1 cellular context compared by ENCODE assay signal in the genomic region with DNA sequence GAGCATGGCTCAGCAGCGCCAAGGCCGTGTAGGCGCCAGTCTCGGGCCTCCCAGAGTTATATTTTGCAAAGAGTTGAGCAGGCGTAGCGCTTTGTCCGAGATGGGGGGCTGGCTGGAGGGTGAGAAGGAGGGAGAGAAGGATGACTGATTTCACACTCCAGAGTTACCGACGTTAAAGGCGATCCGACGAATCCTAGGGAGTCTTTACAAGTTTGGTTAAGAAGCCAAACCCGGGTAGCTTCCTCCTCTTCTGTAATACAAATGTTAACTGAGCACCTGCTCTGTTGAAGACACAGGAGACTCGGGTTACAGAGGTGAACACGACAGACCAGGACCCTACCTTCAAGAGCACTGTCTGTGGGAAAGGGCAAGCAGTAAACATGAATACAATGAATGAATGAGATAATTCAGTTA.
TF ChIP-seq lines count a peak whose summit lies in the region.

No MANE protein-coding gene starts in this region.

TF ChIP-seq in K562, 482 proteins besides CTCF, POLR2A, EP300 and RAD21 (continued from another document and continues in another):
- TF ChIP-seq RUNX1 (IDR thresholded peaks at IDR 0.05; ENCODE audit: low read depth) (no peak), BRD9 (IDR thresholded peaks at IDR 0.05; ENCODE audit: low read depth, partially characterized antibody) (no peak), TGIF2 (CRISPR knock-in tag; IDR thresholded peaks at IDR 0.05) (0 out of 2 replicates have a peak, but pooled peaks have one; percentile 62), ZNF121 (CRISPR knock-in tag; conservative IDR thresholded peaks at IDR 0.05) (no peak), ZFPM2 (CRISPR knock-in tag; IDR thresholded peaks at IDR 0.05) (no peak), ZZZ3 (IDR thresholded peaks at IDR 0.05) (no peak), HMGN3 (IDR thresholded peaks at IDR 0.05; ENCODE audit: borderline replicate concordance, extremely low read depth, insufficient read length, low read depth, low read length) (no peak), ZFX (CRISPR knock-in tag; IDR thresholded peaks at IDR 0.05) (peak; percentile 6; the same call in 1 of the 2 replicates), RBM34 (IDR thresholded peaks at IDR 0.05; ENCODE audit: borderline replicate concordance, insufficient read depth, low read length) (no peak), KLF13 (tag; IDR thresholded peaks at IDR 0.05; ENCODE audit: borderline replicate concordance, low read depth) (no peak), HDAC1 (IDR thresholded peaks at IDR 0.05) (peak in 1 of 2 experiments; percentile 38; a peak in 2 of 4 replicates), CREB1 (IDR thresholded peaks at IDR 0.05) (no peak), CREB1 (CRISPR knock-in tag; IDR thresholded peaks at IDR 0.05) (no peak), KLF1 (tag; IDR thresholded peaks at IDR 0.05) (no peak), ZNF12 (CRISPR knock-in tag; IDR thresholded peaks at IDR 0.05) (no peak), ZNF696 (CRISPR knock-in tag; conservative IDR thresholded peaks at IDR 0.05) (no peak), ZNF175 (CRISPR knock-in tag; IDR thresholded peaks at IDR 0.05; ENCODE audit: low read depth) (no peak), U2AF1 (optimal IDR thresholded peaks at IDR 0.05; ENCODE audit: low read depth, low read length) (no peak), ZBTB1 (CRISPR knock-in tag; IDR thresholded peaks at IDR 0.05; ENCODE audit: borderline replicate concordance, low read depth) (no peak), ZNF232 (CRISPR knock-in tag; IDR thresholded peaks at IDR 0.05) (no peak), BRF1 (IDR thresholded peaks at IDR 0.05; ENCODE audit: borderline replicate concordance, extremely low read depth, insufficient read length) (no peak), ZNF445 (CRISPR knock-in tag; IDR thresholded peaks at IDR 0.05; ENCODE audit: low read depth) (no peak), RBM22 (IDR thresholded peaks at IDR 0.05; ENCODE audit: low read depth, low read length, poor library complexity, severe bottlenecking) (no peak), FOXP4 (CRISPR knock-in tag; IDR thresholded peaks at IDR 0.05; ENCODE audit: borderline replicate concordance) (no peak), RCOR1 (IDR thresholded peaks at IDR 0.05; ENCODE audit: borderline replicate concordance in 1 of 2, low read depth in 2 of 2, low read length in 2 of 2) (no peak), MBD1 (CRISPR knock-in tag; IDR thresholded peaks at IDR 0.05) (no peak), ETV5 (CRISPR knock-in tag; IDR thresholded peaks at IDR 0.05; ENCODE audit: low read depth) (no peak), PHB2 (IDR thresholded peaks at IDR 0.05; ENCODE audit: low read depth) (no peak), HDAC2 (IDR thresholded peaks at IDR 0.05) (no peak), FOXM1 (IDR thresholded peaks at IDR 0.05; ENCODE audit: low read depth) (no peak), FOXM1 (CRISPR knock-in tag; IDR thresholded peaks at IDR 0.05; ENCODE audit: low read depth) (no peak), GATAD2B (IDR thresholded peaks at IDR 0.05; ENCODE audit: borderline replicate concordance) (no peak), ZNF212 (CRISPR knock-in tag; IDR thresholded peaks at IDR 0.05) (no peak), XRCC3 (IDR thresholded peaks at IDR 0.05) (no peak), PHTF2 (CRISPR knock-in tag; IDR thresholded peaks at IDR 0.05) (no peak), CREM (IDR thresholded peaks at IDR 0.05; ENCODE audit: low read depth) (no peak), PHF20 (IDR thresholded peaks at IDR 0.05; ENCODE audit: partially characterized antibody) (no peak), ZNF239 (CRISPR knock-in tag; IDR thresholded peaks at IDR 0.05) (no peak), GTF2E2 (tag; IDR thresholded peaks at IDR 0.05) (no peak), GATAD2A (IDR thresholded peaks at IDR 0.05) (no peak), ERF (CRISPR knock-in tag; IDR thresholded peaks at IDR 0.05) (no peak), DPF2 (IDR thresholded peaks at IDR 0.05) (no peak)
- TF ChIP-seq, protein P1, sequence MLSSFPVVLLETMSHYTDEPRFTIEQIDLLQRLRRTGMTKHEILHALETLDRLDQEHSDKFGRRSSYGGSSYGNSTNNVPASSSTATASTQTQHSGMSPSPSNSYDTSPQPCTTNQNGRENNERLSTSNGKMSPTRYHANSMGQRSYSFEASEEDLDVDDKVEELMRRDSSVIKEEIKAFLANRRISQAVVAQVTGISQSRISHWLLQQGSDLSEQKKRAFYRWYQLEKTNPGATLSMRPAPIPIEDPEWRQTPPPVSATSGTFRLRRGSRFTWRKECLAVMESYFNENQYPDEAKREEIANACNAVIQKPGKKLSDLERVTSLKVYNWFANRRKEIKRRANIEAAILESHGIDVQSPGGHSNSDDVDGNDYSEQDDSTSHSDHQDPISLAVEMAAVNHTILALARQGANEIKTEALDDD (IDR thresholded peaks at IDR 0.05) = 0 out of 2 replicates have a peak, but pooled peaks have one; percentile 8
- TF ChIP-seq, protein P2, sequence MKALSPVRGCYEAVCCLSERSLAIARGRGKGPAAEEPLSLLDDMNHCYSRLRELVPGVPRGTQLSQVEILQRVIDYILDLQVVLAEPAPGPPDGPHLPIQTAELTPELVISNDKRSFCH (CRISPR knock-in tag; IDR thresholded peaks at IDR 0.05) = no peak
- TF ChIP-seq, protein P2 (tag; IDR thresholded peaks at IDR 0.05) = no peak
- TF ChIP-seq, protein P3, sequence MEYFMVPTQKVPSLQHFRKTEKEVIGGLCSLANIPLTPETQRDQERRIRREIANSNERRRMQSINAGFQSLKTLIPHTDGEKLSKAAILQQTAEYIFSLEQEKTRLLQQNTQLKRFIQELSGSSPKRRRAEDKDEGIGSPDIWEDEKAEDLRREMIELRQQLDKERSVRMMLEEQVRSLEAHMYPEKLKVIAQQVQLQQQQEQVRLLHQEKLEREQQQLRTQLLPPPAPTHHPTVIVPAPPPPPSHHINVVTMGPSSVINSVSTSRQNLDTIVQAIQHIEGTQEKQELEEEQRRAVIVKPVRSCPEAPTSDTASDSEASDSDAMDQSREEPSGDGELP (CRISPR knock-in tag; IDR thresholded peaks at IDR 0.05; ENCODE audit: borderline replicate concordance) = peak; percentile 18; the same call in 1 of the 2 replicates
- TF ChIP-seq, protein P4, sequence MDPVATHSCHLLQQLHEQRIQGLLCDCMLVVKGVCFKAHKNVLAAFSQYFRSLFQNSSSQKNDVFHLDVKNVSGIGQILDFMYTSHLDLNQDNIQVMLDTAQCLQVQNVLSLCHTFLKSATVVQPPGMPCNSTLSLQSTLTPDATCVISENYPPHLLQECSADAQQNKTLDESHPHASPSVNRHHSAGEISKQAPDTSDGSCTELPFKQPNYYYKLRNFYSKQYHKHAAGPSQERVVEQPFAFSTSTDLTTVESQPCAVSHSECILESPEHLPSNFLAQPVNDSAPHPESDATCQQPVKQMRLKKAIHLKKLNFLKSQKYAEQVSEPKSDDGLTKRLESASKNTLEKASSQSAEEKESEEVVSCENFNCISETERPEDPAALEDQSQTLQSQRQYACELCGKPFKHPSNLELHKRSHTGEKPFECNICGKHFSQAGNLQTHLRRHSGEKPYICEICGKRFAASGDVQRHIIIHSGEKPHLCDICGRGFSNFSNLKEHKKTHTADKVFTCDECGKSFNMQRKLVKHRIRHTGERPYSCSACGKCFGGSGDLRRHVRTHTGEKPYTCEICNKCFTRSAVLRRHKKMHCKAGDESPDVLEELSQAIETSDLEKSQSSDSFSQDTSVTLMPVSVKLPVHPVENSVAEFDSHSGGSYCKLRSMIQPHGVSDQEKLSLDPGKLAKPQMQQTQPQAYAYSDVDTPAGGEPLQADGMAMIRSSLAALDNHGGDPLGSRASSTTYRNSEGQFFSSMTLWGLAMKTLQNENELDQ (CRISPR knock-in tag; IDR thresholded peaks at IDR 0.05; ENCODE audit: borderline replicate concordance) = no peak
- TF ChIP-seq, protein P5, sequence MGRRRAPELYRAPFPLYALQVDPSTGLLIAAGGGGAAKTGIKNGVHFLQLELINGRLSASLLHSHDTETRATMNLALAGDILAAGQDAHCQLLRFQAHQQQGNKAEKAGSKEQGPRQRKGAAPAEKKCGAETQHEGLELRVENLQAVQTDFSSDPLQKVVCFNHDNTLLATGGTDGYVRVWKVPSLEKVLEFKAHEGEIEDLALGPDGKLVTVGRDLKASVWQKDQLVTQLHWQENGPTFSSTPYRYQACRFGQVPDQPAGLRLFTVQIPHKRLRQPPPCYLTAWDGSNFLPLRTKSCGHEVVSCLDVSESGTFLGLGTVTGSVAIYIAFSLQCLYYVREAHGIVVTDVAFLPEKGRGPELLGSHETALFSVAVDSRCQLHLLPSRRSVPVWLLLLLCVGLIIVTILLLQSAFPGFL (CRISPR knock-in tag; IDR thresholded peaks at IDR 0.05) = 0 out of 2 replicates have a peak, but pooled peaks have one; percentile 91
- TF ChIP-seq, protein P6, sequence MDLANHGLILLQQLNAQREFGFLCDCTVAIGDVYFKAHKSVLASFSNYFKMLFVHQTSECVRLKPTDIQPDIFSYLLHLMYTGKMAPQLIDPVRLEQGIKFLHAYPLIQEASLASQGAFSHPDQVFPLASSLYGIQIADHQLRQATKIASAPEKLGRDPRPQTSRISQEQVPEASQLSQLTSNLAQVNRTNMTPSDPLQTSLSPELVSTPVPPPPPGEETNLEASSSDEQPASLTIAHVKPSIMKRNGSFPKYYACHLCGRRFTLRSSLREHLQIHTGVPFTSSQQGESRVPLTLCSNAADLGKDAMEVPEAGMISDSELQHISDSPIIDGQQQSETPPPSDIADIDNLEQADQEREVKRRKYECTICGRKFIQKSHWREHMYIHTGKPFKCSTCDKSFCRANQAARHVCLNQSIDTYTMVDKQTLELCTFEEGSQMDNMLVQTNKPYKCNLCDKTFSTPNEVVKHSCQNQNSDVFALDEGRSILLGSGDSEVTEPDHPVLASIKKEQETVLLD (IDR thresholded peaks at IDR 0.05) = no peak
- TF ChIP-seq, protein P7, sequence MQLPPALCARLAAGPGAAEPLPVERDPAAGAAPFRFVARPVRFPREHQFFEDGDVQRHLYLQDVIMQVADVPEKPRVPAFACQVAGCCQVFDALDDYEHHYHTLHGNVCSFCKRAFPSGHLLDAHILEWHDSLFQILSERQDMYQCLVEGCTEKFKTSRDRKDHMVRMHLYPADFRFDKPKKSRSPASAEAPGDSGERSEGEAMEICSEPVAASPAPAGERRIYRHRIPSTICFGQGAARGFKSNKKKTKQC (CRISPR knock-in tag; IDR thresholded peaks at IDR 0.05) = no peak
- TF ChIP-seq, protein P8, sequence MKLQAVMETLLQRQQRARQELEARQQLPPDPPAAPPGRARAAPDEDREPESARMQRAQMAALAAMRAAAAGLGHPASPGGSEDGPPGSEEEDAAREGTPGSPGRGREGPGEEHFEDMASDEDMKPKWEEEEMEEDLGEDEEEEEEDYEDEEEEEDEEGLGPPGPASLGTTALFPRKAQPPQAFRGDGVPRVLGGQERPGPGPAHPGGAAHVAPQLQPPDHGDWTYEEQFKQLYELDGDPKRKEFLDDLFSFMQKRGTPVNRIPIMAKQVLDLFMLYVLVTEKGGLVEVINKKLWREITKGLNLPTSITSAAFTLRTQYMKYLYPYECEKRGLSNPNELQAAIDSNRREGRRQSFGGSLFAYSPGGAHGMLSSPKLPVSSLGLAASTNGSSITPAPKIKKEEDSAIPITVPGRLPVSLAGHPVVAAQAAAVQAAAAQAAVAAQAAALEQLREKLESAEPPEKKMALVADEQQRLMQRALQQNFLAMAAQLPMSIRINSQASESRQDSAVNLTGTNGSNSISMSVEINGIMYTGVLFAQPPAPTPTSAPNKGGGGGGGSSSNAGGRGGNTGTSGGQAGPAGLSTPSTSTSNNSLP (IDR thresholded peaks at IDR 0.05; ENCODE audit: borderline replicate concordance, low read depth, low read length) = no peak
- TF ChIP-seq, protein P9, sequence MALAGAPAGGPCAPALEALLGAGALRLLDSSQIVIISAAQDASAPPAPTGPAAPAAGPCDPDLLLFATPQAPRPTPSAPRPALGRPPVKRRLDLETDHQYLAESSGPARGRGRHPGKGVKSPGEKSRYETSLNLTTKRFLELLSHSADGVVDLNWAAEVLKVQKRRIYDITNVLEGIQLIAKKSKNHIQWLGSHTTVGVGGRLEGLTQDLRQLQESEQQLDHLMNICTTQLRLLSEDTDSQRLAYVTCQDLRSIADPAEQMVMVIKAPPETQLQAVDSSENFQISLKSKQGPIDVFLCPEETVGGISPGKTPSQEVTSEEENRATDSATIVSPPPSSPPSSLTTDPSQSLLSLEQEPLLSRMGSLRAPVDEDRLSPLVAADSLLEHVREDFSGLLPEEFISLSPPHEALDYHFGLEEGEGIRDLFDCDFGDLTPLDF (CRISPR knock-in tag; IDR thresholded peaks at IDR 0.05) = no peak
